ENCODE assay signal across 1 cellular context in the genomic region with DNA sequence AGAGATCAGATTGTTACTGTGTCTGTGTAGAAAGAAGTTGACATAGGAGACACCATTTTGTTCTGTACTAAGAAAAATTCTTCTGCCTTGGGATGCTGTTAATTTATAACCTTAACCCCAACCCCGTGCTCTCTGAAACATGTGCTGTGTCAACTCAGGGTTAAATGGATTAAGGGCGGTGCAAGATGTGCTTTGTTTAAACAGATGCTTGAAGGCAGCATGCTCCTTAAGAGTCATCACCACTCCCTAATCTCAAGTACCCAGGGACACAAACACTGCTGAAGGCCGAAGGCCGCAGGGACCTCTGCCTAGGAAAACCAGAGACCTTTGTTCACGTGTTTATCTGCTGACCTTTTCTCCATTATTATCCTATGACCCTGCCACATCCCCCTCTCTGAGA.
TF ChIP-seq lines count a peak whose summit lies in the region.
"Not testable (repeated sequence)": the region's sequence is repeated elsewhere in the genome, so short reads cannot be mapped to it uniquely, and the experiment has no call there.

No MANE protein-coding gene starts in this region.

TF ChIP-seq in K562, 482 proteins besides CTCF, POLR2A, EP300 and RAD21 (continued from another document and continues in another):
- TF ChIP-seq, protein P1, sequence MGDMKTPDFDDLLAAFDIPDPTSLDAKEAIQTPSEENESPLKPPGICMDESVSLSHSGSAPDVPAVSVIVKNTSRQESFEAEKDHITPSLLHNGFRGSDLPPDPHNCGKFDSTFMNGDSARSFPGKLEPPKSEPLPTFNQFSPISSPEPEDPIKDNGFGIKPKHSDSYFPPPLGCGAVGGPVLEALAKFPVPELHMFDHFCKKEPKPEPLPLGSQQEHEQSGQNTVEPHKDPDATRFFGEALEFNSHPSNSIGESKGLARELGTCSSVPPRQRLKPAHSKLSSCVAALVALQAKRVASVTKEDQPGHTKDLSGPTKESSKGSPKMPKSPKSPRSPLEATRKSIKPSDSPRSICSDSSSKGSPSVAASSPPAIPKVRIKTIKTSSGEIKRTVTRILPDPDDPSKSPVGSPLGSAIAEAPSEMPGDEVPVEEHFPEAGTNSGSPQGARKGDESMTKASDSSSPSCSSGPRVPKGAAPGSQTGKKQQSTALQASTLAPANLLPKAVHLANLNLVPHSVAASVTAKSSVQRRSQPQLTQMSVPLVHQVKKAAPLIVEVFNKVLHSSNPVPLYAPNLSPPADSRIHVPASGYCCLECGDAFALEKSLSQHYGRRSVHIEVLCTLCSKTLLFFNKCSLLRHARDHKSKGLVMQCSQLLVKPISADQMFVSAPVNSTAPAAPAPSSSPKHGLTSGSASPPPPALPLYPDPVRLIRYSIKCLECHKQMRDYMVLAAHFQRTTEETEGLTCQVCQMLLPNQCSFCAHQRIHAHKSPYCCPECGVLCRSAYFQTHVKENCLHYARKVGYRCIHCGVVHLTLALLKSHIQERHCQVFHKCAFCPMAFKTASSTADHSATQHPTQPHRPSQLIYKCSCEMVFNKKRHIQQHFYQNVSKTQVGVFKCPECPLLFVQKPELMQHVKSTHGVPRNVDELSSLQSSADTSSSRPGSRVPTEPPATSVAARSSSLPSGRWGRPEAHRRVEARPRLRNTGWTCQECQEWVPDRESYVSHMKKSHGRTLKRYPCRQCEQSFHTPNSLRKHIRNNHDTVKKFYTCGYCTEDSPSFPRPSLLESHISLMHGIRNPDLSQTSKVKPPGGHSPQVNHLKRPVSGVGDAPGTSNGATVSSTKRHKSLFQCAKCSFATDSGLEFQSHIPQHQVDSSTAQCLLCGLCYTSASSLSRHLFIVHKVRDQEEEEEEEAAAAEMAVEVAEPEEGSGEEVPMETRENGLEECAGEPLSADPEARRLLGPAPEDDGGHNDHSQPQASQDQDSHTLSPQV (IDR thresholded peaks at IDR 0.05): peak; percentile 86
- peak; percentile 55 for TF ChIP-seq ZFX (CRISPR knock-in tag; IDR thresholded peaks at IDR 0.05)
- TF ChIP-seq, protein P2, sequence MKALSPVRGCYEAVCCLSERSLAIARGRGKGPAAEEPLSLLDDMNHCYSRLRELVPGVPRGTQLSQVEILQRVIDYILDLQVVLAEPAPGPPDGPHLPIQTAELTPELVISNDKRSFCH (CRISPR knock-in tag; IDR thresholded peaks at IDR 0.05): not testable (repeated sequence)
- TF ChIP-seq, protein P2 (tag; IDR thresholded peaks at IDR 0.05): 0 out of 2 replicates have a peak, but pooled peaks have one; percentile 25
- TF ChIP-seq, protein P3, sequence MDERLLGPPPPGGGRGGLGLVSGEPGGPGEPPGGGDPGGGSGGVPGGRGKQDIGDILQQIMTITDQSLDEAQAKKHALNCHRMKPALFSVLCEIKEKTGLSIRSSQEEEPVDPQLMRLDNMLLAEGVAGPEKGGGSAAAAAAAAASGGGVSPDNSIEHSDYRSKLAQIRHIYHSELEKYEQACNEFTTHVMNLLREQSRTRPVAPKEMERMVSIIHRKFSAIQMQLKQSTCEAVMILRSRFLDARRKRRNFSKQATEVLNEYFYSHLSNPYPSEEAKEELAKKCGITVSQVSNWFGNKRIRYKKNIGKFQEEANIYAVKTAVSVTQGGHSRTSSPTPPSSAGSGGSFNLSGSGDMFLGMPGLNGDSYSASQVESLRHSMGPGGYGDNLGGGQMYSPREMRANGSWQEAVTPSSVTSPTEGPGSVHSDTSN (CRISPR knock-in tag; IDR thresholded peaks at IDR 0.05; ENCODE audit: low read depth): not testable (repeated sequence)
- TF ChIP-seq, protein P3 (tag; conservative IDR thresholded peaks at IDR 0.05; ENCODE audit: low read depth): 0 out of 2 replicates have a peak, but pooled peaks have one; percentile 18
- TF ChIP-seq MECOM (CRISPR knock-in tag; IDR thresholded peaks at IDR 0.05): peak; percentile 67
- TF ChIP-seq NCOA2 (IDR thresholded peaks at IDR 0.05; ENCODE audit: partially characterized antibody in 2 of 2): peak in 1 of 2 experiments; percentile 56
- TF ChIP-seq, protein P4, sequence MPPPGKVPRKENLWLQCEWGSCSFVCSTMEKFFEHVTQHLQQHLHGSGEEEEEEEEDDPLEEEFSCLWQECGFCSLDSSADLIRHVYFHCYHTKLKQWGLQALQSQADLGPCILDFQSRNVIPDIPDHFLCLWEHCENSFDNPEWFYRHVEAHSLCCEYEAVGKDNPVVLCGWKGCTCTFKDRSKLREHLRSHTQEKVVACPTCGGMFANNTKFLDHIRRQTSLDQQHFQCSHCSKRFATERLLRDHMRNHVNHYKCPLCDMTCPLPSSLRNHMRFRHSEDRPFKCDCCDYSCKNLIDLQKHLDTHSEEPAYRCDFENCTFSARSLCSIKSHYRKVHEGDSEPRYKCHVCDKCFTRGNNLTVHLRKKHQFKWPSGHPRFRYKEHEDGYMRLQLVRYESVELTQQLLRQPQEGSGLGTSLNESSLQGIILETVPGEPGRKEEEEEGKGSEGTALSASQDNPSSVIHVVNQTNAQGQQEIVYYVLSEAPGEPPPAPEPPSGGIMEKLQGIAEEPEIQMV (tag; conservative IDR thresholded peaks at IDR 0.05; ENCODE audit: low read depth): peak; percentile 48; the same call in 1 of the 2 replicates
- TF ChIP-seq, protein P5, sequence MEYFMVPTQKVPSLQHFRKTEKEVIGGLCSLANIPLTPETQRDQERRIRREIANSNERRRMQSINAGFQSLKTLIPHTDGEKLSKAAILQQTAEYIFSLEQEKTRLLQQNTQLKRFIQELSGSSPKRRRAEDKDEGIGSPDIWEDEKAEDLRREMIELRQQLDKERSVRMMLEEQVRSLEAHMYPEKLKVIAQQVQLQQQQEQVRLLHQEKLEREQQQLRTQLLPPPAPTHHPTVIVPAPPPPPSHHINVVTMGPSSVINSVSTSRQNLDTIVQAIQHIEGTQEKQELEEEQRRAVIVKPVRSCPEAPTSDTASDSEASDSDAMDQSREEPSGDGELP (CRISPR knock-in tag; IDR thresholded peaks at IDR 0.05; ENCODE audit: borderline replicate concordance): peak; percentile 13; the same call in 1 of the 2 replicates
- TF ChIP-seq, protein P6, sequence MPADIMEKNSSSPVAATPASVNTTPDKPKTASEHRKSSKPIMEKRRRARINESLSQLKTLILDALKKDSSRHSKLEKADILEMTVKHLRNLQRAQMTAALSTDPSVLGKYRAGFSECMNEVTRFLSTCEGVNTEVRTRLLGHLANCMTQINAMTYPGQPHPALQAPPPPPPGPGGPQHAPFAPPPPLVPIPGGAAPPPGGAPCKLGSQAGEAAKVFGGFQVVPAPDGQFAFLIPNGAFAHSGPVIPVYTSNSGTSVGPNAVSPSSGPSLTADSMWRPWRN (IDR thresholded peaks at IDR 0.05; ENCODE audit: low read depth): peak; percentile 52; the same call in 1 of the 2 replicates
- TF ChIP-seq FOXM1 (IDR thresholded peaks at IDR 0.05; ENCODE audit: low read depth): peak; percentile 19; the same call in 1 of the 2 replicates
- not testable (repeated sequence) for TF ChIP-seq FOXM1 (CRISPR knock-in tag; IDR thresholded peaks at IDR 0.05; ENCODE audit: low read depth); NR4A1 (CRISPR knock-in tag; IDR thresholded peaks at IDR 0.05)
- TF ChIP-seq HDAC2 (IDR thresholded peaks at IDR 0.05): peak; percentile 21; the same call in 1 of the 2 replicates
- peak; percentile 65; the same call in 1 of the 2 replicates for TF ChIP-seq ZNF584 (CRISPR knock-in tag; IDR thresholded peaks at IDR 0.05; ENCODE audit: low read depth)
- TF ChIP-seq FOSL1 (tag; conservative IDR thresholded peaks at IDR 0.05): peak; percentile 24; the same call in 1 of the 2 replicates
- peak; percentile 92 to 98 for TF ChIP-seq FOXA3 (CRISPR knock-in tag; conservative IDR thresholded peaks at IDR 0.05 in 1 of 2, IDR thresholded peaks at IDR 0.05 in 1 of 2)
- peak; percentile 25; the same call in 1 of the 2 replicates for TF ChIP-seq NCOA1 (IDR thresholded peaks at IDR 0.05; ENCODE audit: low read depth)
- TF ChIP-seq, protein P7, sequence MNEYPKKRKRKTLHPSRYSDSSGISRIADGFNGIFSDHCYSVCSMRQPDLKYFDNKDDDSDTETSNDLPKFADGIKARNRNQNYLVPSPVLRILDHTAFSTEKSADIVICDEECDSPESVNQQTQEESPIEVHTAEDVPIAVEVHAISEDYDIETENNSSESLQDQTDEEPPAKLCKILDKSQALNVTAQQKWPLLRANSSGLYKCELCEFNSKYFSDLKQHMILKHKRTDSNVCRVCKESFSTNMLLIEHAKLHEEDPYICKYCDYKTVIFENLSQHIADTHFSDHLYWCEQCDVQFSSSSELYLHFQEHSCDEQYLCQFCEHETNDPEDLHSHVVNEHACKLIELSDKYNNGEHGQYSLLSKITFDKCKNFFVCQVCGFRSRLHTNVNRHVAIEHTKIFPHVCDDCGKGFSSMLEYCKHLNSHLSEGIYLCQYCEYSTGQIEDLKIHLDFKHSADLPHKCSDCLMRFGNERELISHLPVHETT (CRISPR knock-in tag; conservative IDR thresholded peaks at IDR 0.05 in 1 of 2, IDR thresholded peaks at IDR 0.05 in 1 of 2): peak in 1 of 2 experiments; percentile 42; a peak in 1 of 4 replicates
- TF ChIP-seq SOX6 (IDR thresholded peaks at IDR 0.05): peak; percentile 86
- peak; percentile 27; the same call in 1 of the 2 replicates for TF ChIP-seq ZNF239 (CRISPR knock-in tag; IDR thresholded peaks at IDR 0.05)
- peak in 1 of 2 experiments; percentile 82; a peak in 2 of 4 replicates for TF ChIP-seq HDAC1 (IDR thresholded peaks at IDR 0.05)
- TF ChIP-seq ZBTB17 (CRISPR knock-in tag; IDR thresholded peaks at IDR 0.05): 0 out of 2 replicates have a peak, but pooled peaks have one; percentile 31
- TF ChIP-seq DACH1 (IDR thresholded peaks at IDR 0.05; ENCODE audit: partially characterized antibody): peak; percentile 55
- TF ChIP-seq CXXC5 (CRISPR knock-in tag; IDR thresholded peaks at IDR 0.05): peak; percentile 66
- TF ChIP-seq ZNF583 (CRISPR knock-in tag; IDR thresholded peaks at IDR 0.05): peak; percentile 57; the same call in 1 of the 2 replicates
- peak; percentile 86 for TF ChIP-seq ARID1B (IDR thresholded peaks at IDR 0.05)
- peak; percentile 69 for TF ChIP-seq DPF2 (IDR thresholded peaks at IDR 0.05)
- 0 out of 2 replicates have a peak, but pooled peaks have one; percentile 55 for TF ChIP-seq TEAD2 (tag; IDR thresholded peaks at IDR 0.05)
- TF ChIP-seq SMAD3 (CRISPR knock-in tag; conservative IDR thresholded peaks at IDR 0.05): 0 out of 2 replicates have a peak, but pooled peaks have one; percentile 30
- TF ChIP-seq CBFA2T3 (IDR thresholded peaks at IDR 0.05): peak; percentile 94
- TF ChIP-seq, protein P8, sequence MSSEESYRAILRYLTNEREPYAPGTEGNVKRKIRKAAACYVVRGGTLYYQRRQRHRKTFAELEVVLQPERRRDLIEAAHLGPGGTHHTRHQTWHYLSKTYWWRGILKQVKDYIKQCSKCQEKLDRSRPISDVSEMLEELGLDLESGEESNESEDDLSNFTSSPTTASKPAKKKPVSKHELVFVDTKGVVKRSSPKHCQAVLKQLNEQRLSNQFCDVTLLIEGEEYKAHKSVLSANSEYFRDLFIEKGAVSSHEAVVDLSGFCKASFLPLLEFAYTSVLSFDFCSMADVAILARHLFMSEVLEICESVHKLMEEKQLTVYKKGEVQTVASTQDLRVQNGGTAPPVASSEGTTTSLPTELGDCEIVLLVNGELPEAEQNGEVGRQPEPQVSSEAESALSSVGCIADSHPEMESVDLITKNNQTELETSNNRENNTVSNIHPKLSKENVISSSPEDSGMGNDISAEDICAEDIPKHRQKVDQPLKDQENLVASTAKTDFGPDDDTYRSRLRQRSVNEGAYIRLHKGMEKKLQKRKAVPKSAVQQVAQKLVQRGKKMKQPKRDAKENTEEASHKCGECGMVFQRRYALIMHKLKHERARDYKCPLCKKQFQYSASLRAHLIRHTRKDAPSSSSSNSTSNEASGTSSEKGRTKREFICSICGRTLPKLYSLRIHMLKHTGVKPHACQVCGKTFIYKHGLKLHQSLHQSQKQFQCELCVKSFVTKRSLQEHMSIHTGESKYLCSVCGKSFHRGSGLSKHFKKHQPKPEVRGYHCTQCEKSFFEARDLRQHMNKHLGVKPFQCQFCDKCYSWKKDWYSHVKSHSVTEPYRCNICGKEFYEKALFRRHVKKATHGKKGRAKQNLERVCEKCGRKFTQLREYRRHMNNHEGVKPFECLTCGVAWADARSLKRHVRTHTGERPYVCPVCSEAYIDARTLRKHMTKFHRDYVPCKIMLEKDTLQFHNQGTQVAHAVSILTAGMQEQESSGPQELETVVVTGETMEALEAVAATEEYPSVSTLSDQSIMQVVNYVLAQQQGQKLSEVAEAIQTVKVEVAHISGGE (CRISPR knock-in tag; IDR thresholded peaks at IDR 0.05): peak in 1 of 3 experiments; percentile 27; a peak in 1 of 6 replicates
- peak; percentile 80 for TF ChIP-seq NFIC (IDR thresholded peaks at IDR 0.05)
- peak; percentile 44; the same call in 1 of the 2 replicates for TF ChIP-seq NR4A1 (tag; IDR thresholded peaks at IDR 0.05)
- TF ChIP-seq, protein P9, sequence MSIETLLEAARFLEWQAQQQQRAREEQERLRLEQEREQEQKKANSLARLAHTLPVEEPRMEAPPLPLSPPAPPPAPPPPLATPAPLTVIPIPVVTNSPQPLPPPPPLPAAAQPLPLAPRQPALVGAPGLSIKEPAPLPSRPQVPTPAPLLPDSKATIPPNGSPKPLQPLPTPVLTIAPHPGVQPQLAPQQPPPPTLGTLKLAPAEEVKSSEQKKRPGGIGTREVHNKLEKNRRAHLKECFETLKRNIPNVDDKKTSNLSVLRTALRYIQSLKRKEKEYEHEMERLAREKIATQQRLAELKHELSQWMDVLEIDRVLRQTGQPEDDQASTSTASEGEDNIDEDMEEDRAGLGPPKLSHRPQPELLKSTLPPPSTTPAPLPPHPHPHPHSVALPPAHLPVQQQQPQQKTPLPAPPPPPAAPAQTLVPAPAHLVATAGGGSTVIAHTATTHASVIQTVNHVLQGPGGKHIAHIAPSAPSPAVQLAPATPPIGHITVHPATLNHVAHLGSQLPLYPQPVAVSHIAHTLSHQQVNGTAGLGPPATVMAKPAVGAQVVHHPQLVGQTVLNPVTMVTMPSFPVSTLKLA (conservative IDR thresholded peaks at IDR 0.05): peak; percentile 83 to 89
- TF ChIP-seq, protein P10, sequence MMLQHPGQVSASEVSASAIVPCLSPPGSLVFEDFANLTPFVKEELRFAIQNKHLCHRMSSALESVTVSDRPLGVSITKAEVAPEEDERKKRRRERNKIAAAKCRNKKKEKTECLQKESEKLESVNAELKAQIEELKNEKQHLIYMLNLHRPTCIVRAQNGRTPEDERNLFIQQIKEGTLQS (IDR thresholded peaks at IDR 0.05): peak; percentile 57
- TF ChIP-seq, protein P10 (CRISPR knock-in tag; conservative IDR thresholded peaks at IDR 0.05): not testable (repeated sequence)
- TF ChIP-seq CBFA2T2 (conservative IDR thresholded peaks at IDR 0.05): peak; percentile 94
- TF ChIP-seq SMAD4 (CRISPR knock-in tag; conservative IDR thresholded peaks at IDR 0.05): peak; percentile 63
- TF ChIP-seq TAF7 (tag; IDR thresholded peaks at IDR 0.05): peak; percentile 40; the same call in 1 of the 2 replicates
- TF ChIP-seq TAL1 (IDR thresholded peaks at IDR 0.05): peak; percentile 86
- TF ChIP-seq TCF3 (CRISPR knock-in tag; IDR thresholded peaks at IDR 0.05): peak; percentile 83
- TF ChIP-seq SMARCA4 (IDR thresholded peaks at IDR 0.05): peak; percentile 75
- peak; percentile 87 for TF ChIP-seq ZNF175 (CRISPR knock-in tag; IDR thresholded peaks at IDR 0.05; ENCODE audit: low read depth)
